ENCODE assay signal across 24 cellular contexts in the genomic region with DNA sequence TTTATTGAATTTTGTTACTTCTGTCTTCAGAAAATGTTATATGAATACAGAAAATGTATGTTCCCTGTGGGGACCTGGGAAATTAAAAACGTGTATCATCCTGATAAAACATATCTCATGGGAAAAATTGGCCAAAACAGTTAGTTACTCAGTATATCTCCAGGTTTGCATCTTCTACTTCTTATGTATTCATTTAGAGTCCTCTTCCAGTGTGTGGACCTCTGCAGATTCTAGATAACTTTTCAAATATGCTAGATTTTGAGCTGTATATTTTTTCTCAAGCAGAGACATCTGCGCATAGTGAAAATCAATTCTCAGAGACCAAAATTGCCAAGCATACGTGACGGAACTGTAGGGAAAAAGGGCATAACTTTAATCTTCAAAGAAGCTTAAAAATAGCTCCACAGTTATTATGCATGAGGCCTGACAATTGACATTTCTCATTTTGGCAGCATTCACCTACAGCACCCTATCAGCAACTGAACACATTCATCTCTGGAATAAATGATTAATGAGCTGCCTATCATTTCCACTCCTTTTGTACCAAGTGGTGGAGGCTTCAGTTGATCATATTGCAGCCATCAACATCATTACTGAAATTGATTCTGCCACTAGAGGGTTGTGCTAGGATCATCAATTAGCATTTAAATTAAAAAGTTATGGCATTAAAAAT.
"Had no signal": no experiment of that assay in that cellular context is flagged by ENCODE, and none has a peak within 500 bp of the region (broad histone marks: within the 10 kb centered on the region; RNA-seq: fewer than 3 reads in every experiment).

No MANE protein-coding gene starts in this region.

- ATAC-seq: esophagus mucosa; gastrocnemius medialis; left ventricle myocardium superior; lower lobe of right lung; naive thymus-derived CD4-positive, alpha-beta T cell; right cardiac atrium; stimulated activated effector memory CD8-positive, alpha-beta T cell treated with anti-CD3 and anti-CD28 coated beads, Interleukin-12 subunit alpha, Interleukin-12 subunit beta, amount 100 ng/mL, for 72 hours had no signal

- DNase-seq: dorsolateral prefrontal cortex; effector CD4-positive, alpha-beta T cell; foreskin fibroblast; gastrocnemius medialis; left ventricle myocardium superior; lower lobe of right lung; midbrain; naive thymus-derived CD4-positive, alpha-beta T cell; nucleus accumbens; right cardiac atrium; sigmoid colon; stimulated activated CD4-positive, alpha-beta T cell treated with anti-CD3 and anti-CD28 coated beads, Interleukin-2, amount 100 ng/mL, for 24 hours; stimulated activated CD4-positive, alpha-beta T cell treated with anti-CD3 and anti-CD28 coated beads, Interleukin-4, amount 100 ng/mL, for 24 hours; stimulated activated naive CD4-positive, alpha-beta T cell treated with Interleukin-2 at 50 U/mL for 16 hours; upper lobe of left lung; uterus had no signal

- FAIRE-seq: colon, keratinocyte had no signal

- H3K9me3 ChIP-seq: gastrocnemius medialis, lower lobe of right lung, prostate gland, sigmoid colon, thoracic aorta, tibial nerve, upper lobe of left lung, uterus had no signal

- H3K4me3 ChIP-seq: dorsolateral prefrontal cortex, gastrocnemius medialis, lower lobe of right lung, prostate gland, sigmoid colon, thoracic aorta, tibial nerve, upper lobe of left lung, uterus had no signal

- H3K36me3 ChIP-seq: gastrocnemius medialis, prostate gland, thoracic aorta, uterus had no signal

- H3K4me3 Mint-ChIP-seq: naive thymus-derived CD4-positive, alpha-beta T cell; nephron; stimulated activated effector memory CD8-positive, alpha-beta T cell treated with anti-CD3 and anti-CD28 coated beads, Interleukin-12 subunit alpha, Interleukin-12 subunit beta, amount 100 ng/mL, for 72 hours had no signal

- H3K4me1 ChIP-seq: gastrocnemius medialis, lower lobe of right lung, prostate gland, sigmoid colon, tibial nerve, upper lobe of left lung, uterus had no signal

- H3K36me3 Mint-ChIP-seq: stimulated activated effector memory CD8-positive, alpha-beta T cell treated with anti-CD3 and anti-CD28 coated beads, Interleukin-12 subunit alpha, Interleukin-12 subunit beta, amount 100 ng/mL, for 72 hours had no signal

- H3K4me1 Mint-ChIP-seq: nephron; stimulated activated effector memory CD8-positive, alpha-beta T cell treated with anti-CD3 and anti-CD28 coated beads, Interleukin-12 subunit alpha, Interleukin-12 subunit beta, amount 100 ng/mL, for 72 hours had no signal

- H3K27ac Mint-ChIP-seq: nephron; stimulated activated effector memory CD8-positive, alpha-beta T cell treated with anti-CD3 and anti-CD28 coated beads, Interleukin-12 subunit alpha, Interleukin-12 subunit beta, amount 100 ng/mL, for 72 hours had no signal

- H3K9me3 Mint-ChIP-seq: naive thymus-derived CD4-positive, alpha-beta T cell; nephron; stimulated activated effector memory CD8-positive, alpha-beta T cell treated with anti-CD3 and anti-CD28 coated beads, Interleukin-12 subunit alpha, Interleukin-12 subunit beta, amount 100 ng/mL, for 72 hours had no signal

- H3K27ac ChIP-seq: dorsolateral prefrontal cortex, gastrocnemius medialis, lower lobe of right lung, prostate gland, sigmoid colon, thoracic aorta, tibial nerve, upper lobe of left lung, uterus had no signal

- H3K27me3 ChIP-seq: dorsolateral prefrontal cortex, gastrocnemius medialis, sigmoid colon, tibial nerve, upper lobe of left lung, uterus had no signal
